In genomic region chr19:3458595-3459284, GRCh38 we compare ENCODE assay signal across 10 cellular contexts. TPM values are rescaled to one million over a fixed set of nuclear protein-coding genes. Genes with fewer than 3 reads are reported as not detected.
DNase-seq lines count a peak whose midpoint lies in the region; ATAC-seq and TF ChIP-seq lines count a peak whose summit lies in the region.
"Had no signal": no experiment of that assay in that cellular context is flagged by ENCODE, and none has a peak within 500 bp of the region (broad histone marks: within the 10 kb centered on the region; RNA-seq: fewer than 3 reads in every experiment).

No MANE protein-coding gene starts in this region.

- ATAC-seq in heart left ventricle = peak; percentile 28 to 64 (median 52)

- no peaks in the 10 kb centered on the region for H3K9me3 ChIP-seq in heart left ventricle

- peak overlapping the region in 6 of 12 donors; percentile 4 to 33 (median 22) for H3K4me3 ChIP-seq in heart left ventricle

- no peaks in the 10 kb centered on the region for H3K27me3 ChIP-seq in heart left ventricle

- no peak overlapping the region for H3K27ac Mint-ChIP-seq in nephron progenitor cell
- H3K27ac Mint-ChIP-seq in type B pancreatic cell = no peak overlapping the region
- H3K27ac Mint-ChIP-seq: activated naive CD8-positive, alpha-beta T cell treated with anti-CD3 and anti-CD28 coated beads, Interleukin-2, amount 10 ng/mL, durations not matched to agents 7 days and 5 days had no signal

- no peaks in the 10 kb centered on the region for H3K36me3 Mint-ChIP-seq in nephron progenitor cell (ENCODE audit: low read depth)
- peaks cover 5% of the 10 kb centered on the region for H3K36me3 Mint-ChIP-seq in type B pancreatic cell
- H3K36me3 Mint-ChIP-seq: activated naive CD8-positive, alpha-beta T cell treated with anti-CD3 and anti-CD28 coated beads, Interleukin-2, amount 10 ng/mL, durations not matched to agents 7 days and 5 days had no signal

- no peak for TF ChIP-seq CTCF in heart left ventricle (IDR thresholded peaks at IDR 0.05)
- TF ChIP-seq CTCF in nephron progenitor cell (IDR thresholded peaks at IDR 0.05) = no peak
- TF ChIP-seq CTCF in type B pancreatic cell (conservative IDR thresholded peaks at IDR 0.05) = no peak

- no peak for TF ChIP-seq POLR2A in heart left ventricle (IDR thresholded peaks at IDR 0.05)

- DNase-seq in heart left ventricle (peak; percentile 54 to 74 (median 68)), nephron progenitor cell (peak; percentile 50), type B pancreatic cell (ENCODE audit: extremely low spot score, unreplicated experiment) (no peak), NCI-H187 (lab: John Stamatoyannopoulos, UW) (no peak), NCI-H345 (lab: John Stamatoyannopoulos, UW) (no peak), SIG-M5 (lab: John Stamatoyannopoulos, UW) (no peak), RKO (ENCODE audit: low spot score) (no peak)
- DNase-seq: activated naive CD8-positive, alpha-beta T cell treated with anti-CD3 and anti-CD28 coated beads, Interleukin-2, amount 10 ng/mL, durations not matched to agents 7 days and 5 days; NCI-H2081 treated with DMSO at 0.1 percent for 48 hours had no signal

- 40 to 78% (median 51%) methylated on average over 14 to 19 of the region's 19 CpGs for WGBS in adipose tissue, 3 donors
- WGBS in heart left ventricle, 4 donors = 28 to 46% (median 32%) methylated on average over 14 to 19 of the region's 19 CpGs

- H3K4me1 ChIP-seq in heart left ventricle = peaks cover 4 to 48% (median 36%) of the 10 kb centered on the region in 12 donors

- H3K4me3 Mint-ChIP-seq in nephron progenitor cell (peak overlapping the region; percentile 54), type B pancreatic cell (peak overlapping the region; percentile 45)
- H3K4me3 Mint-ChIP-seq: activated naive CD8-positive, alpha-beta T cell treated with anti-CD3 and anti-CD28 coated beads, Interleukin-2, amount 10 ng/mL, durations not matched to agents 7 days and 5 days had no signal

- H3K4me1 Mint-ChIP-seq in nephron progenitor cell (peaks cover 30% of the 10 kb centered on the region), type B pancreatic cell (ENCODE audit: unreplicated experiment) (peaks cover 10% of the 10 kb centered on the region)

- peaks cover 0 to 63% (median 49%) of the 10 kb centered on the region in 9 donors for H3K36me3 ChIP-seq in heart left ventricle

- H3K9me3 Mint-ChIP-seq in nephron progenitor cell = no peaks in the 10 kb centered on the region
- H3K9me3 Mint-ChIP-seq in type B pancreatic cell = no peaks in the 10 kb centered on the region
- H3K9me3 Mint-ChIP-seq: activated naive CD8-positive, alpha-beta T cell treated with anti-CD3 and anti-CD28 coated beads, Interleukin-2, amount 10 ng/mL, durations not matched to agents 7 days and 5 days had no signal

- peak overlapping the region; percentile 2 for H3K27ac ChIP-seq in adipose tissue (ENCODE audit: low read depth, low read length)
- peak overlapping the region; percentile 60 to 96 (median 84) for H3K27ac ChIP-seq in heart left ventricle

- H3K27me3 Mint-ChIP-seq in nephron progenitor cell (ENCODE audit: low read depth, poor library complexity) (peaks cover 37% of the 10 kb centered on the region), type B pancreatic cell (peaks cover 29% of the 10 kb centered on the region)
- H3K27me3 Mint-ChIP-seq: activated naive CD8-positive, alpha-beta T cell treated with anti-CD3 and anti-CD28 coated beads, Interleukin-2, amount 10 ng/mL, durations not matched to agents 7 days and 5 days had no signal

- intact Hi-C loops in heart left ventricle (cut with DNase I) = no loop called here

RNA-seq across cellular contexts. Expression of gene SMIM24, which starts 21.6 kb away (rescaled TPM):
- polyA plus RNA-seq in adipose tissue (10 to 100 TPM in 1 of 3 donors, 1 to 10 TPM in 2; 1.2 to 18.6 (median 1.9) TPM), heart left ventricle (under 1 TPM in 1 of 2 donors, not detected in 1; 0.15 TPM)
- total RNA-seq in heart left ventricle (not detected), type B pancreatic cell (ENCODE audit: low replicate concordance) (7.0 and 21.9 TPM in 2 replicates)

RNA-seq across cellular contexts. Expression of gene SMIM44, which starts 24.5 kb away (rescaled TPM):
- polyA plus RNA-seq in adipose tissue (not detected), heart left ventricle (not detected)
- total RNA-seq in heart left ventricle (not detected), type B pancreatic cell (ENCODE audit: low replicate concordance) (not detected in 2 replicates)
- total RNA-seq: activated naive CD8-positive, alpha-beta T cell treated with anti-CD3 and anti-CD28 coated beads, Interleukin-2, amount 10 ng/mL, durations not matched to agents 7 days and 5 days had no signal

RNA-seq across cellular contexts. Expression of gene DOHH, which starts 41.7 kb away (rescaled TPM):
- polyA plus RNA-seq in adipose tissue (10 to 100 TPM in 2 of 3 donors, 1 to 10 TPM in 1; 7.8 to 16.3 (median 11.6) TPM), heart left ventricle (10 to 100 TPM; 17.9 to 34.3 TPM)
- total RNA-seq in heart left ventricle (10 to 100 TPM in 5 of 9 donors, 1 to 10 TPM in 4; 7.4 to 32.3 (median 10.1) TPM), type B pancreatic cell (ENCODE audit: low replicate concordance) (10.5 and 10.8 TPM in 2 replicates)

RNA-seq across cellular contexts. Expression of gene FZR1, which starts 47.4 kb away (rescaled TPM):
- polyA plus RNA-seq in adipose tissue (10 to 100 TPM; 13.3 to 15.6 (median 14.4) TPM), heart left ventricle (10 to 100 TPM; 13.9 to 23.5 TPM)
- total RNA-seq in heart left ventricle (10 to 100 TPM; 15.4 to 41.0 (median 26.4) TPM), type B pancreatic cell (ENCODE audit: low replicate concordance) (59.4 and 63.2 TPM in 2 replicates)

Comparison
In these comparisons a context has a peak if more than half of its experiments do, and no peak if none do; other contexts are left out.
1. DNase-seq: peak in heart left ventricle (5 of 5) and nephron progenitor cell (single experiment); none in type B pancreatic cell (single experiment), NCI-H187 (0 of 2), NCI-H345 (single experiment), SIG-M5 (single experiment) and RKO (single experiment).